ENCODE assay signal across 25 cellular contexts in genomic region chr7:32241636-32242035, GRCh38.
"Had no signal": no experiment of that assay in that cellular context is flagged by ENCODE, and none has a peak within 500 bp of the region (broad histone marks: within the 10 kb centered on the region; RNA-seq: fewer than 3 reads in every experiment).

No MANE protein-coding gene starts in this region.

- H3K9me3 ChIP-seq: colonic mucosa, gastrocnemius medialis, left lung, lower lobe of right lung had no signal

- H3K27ac ChIP-seq: colonic mucosa, dorsolateral prefrontal cortex, epithelial cell of prostate, foreskin keratinocyte, gastrocnemius medialis, heart right ventricle, left lung, lower lobe of right lung had no signal

- DNase-seq: colonic mucosa; dermis blood vessel endothelial cell; dorsolateral prefrontal cortex; effector CD8-positive, alpha-beta T cell; effector memory CD8-positive, alpha-beta T cell; endodermal cell; erythroblast; foreskin keratinocyte; gastrocnemius medialis; glutamatergic neuron; head of caudate nucleus; heart right ventricle; hippocampal formation; left cardiac atrium; left lung; left ventricle myocardium superior; lower lobe of right lung; mammary epithelial cell; mesendoderm; midbrain had no signal

- ATAC-seq: effector memory CD8-positive, alpha-beta T cell; esophagus mucosa; foreskin keratinocyte; gastrocnemius medialis; heart right ventricle; left cardiac atrium; left lung; left ventricle myocardium superior; lower lobe of right lung had no signal

- H3K4me3 ChIP-seq: colonic mucosa, dorsolateral prefrontal cortex, gastrocnemius medialis, heart right ventricle, left lung, lower lobe of right lung had no signal

- H3K27me3 ChIP-seq: colonic mucosa, gastrocnemius medialis, heart right ventricle, left lung had no signal

- FAIRE-seq: endometrium, islet of Langerhans, keratinocyte had no signal

- H3K36me3 ChIP-seq: colonic mucosa, gastrocnemius medialis, heart right ventricle, left lung, lower lobe of right lung had no signal

- H3K4me1 ChIP-seq: colonic mucosa, foreskin keratinocyte, gastrocnemius medialis, heart right ventricle, left lung, lower lobe of right lung had no signal
